In the genomic region with DNA sequence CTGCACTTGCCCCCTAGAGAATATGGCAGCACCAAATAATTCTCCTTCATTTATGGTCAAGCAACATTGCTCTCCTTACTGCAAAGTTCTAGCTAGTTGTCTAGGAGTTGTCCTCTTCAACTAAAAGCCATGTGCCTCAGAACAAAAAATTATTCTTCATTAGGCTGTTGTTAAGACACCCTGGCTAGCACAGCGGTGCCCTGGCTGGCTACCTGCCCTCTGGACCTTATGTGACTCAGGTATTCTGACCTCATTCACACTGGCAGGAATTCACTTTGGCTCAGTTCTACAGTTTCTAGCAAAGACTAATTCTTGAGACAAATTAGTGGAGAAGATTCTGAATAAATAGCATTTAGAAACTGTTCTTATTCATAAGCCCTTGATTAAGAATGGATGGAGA, we compare ENCODE assay signal across 30 cellular contexts.
DNase-seq lines count a peak whose midpoint lies in the region; ATAC-seq lines count a peak whose summit lies in the region.
"Had no signal": no experiment of that assay in that cellular context is flagged by ENCODE, and none has a peak within 500 bp of the region (broad histone marks: within the 10 kb centered on the region; RNA-seq: fewer than 3 reads in every experiment).

No MANE protein-coding gene starts in this region.

- no peaks in the 10 kb centered on the region for H3K9me3 ChIP-seq in MG63
- H3K9me3 ChIP-seq: BLaER1 treated with 17β-estradiol and CSF1 and Interleukin-3, amounts not matched to agents 10 nM and 100 nM had no signal

- DNase-seq in MG63, result peak; percentile 55
- peak; percentile 61 for DNase-seq in cerebellum (ENCODE audit: low spot score)
- DNase-seq in medulla oblongata (ENCODE audit: extremely low spot score), result peak; percentile 77
- no peak for DNase-seq in CD1c-positive myeloid dendritic cell (ENCODE audit: extremely low spot score)
- no peak for DNase-seq in epidermal melanocyte (ENCODE audit: insufficient read length, low spot score)
- DNase-seq: activated CD4-positive, alpha-beta memory T cell treated with anti-CD3 and anti-CD28 coated beads, Interleukin-2, amount 10 ng/mL, durations not matched to agents 7 days and 5 days; activated CD4-positive, alpha-beta T cell treated with anti-CD3 and anti-CD28 coated beads for 1 hour; activated CD8-positive, alpha-beta memory T cell treated with anti-CD3 and anti-CD28 coated beads, Interleukin-2, amount 50 U/mL, for 4 hours; activated naive CD4-positive, alpha-beta T cell treated with anti-CD3 and anti-CD28 coated beads, Interleukin-2, amount 10 ng/mL, durations not matched to agents 7 days and 5 days; brain microvascular endothelial cell; DMS53; GDM1; KG1; left colon; NCI-H1417; NCI-H2029; NCI-H526 treated with DMSO at 0.1 percent for 48 hours; NK-92 treated with Interleukin-12 subunit alpha and Interleukin-12 subunit beta, amount 100 ng/mL, for 24 hours; stimulated activated CD4-positive, alpha-beta T cell treated with anti-CD3 and anti-CD28 coated beads, Interleukin-12 subunit alpha, Interleukin-12 subunit beta, amount 100 ng/mL, for 4 hours; stimulated activated CD4-positive, alpha-beta T cell treated with anti-CD3 and anti-CD28 coated beads, Interleukin-2, amount 100 ng/mL, for 48 hours; T-helper 17 cell had no signal

- H3K36me3 ChIP-seq in MG63, result no peaks in the 10 kb centered on the region
- H3K36me3 ChIP-seq: BLaER1 treated with 17β-estradiol and CSF1 and Interleukin-3, amounts not matched to agents 10 nM and 100 nM; brain microvascular endothelial cell; neural progenitor cell had no signal

- no peak overlapping the region for H3K4me3 ChIP-seq in MG63
- H3K4me3 ChIP-seq: BLaER1 treated with 17β-estradiol and CSF1 and Interleukin-3, amounts not matched to agents 10 nM and 100 nM; dorsolateral prefrontal cortex; GM23338; neural progenitor cell had no signal

- ATAC-seq in HG03469 (IDR thresholded peaks at IDR 0.05; ENCODE audit: unreplicated experiment), result no peak
- ATAC-seq in GM18519 (IDR thresholded peaks at IDR 0.05; ENCODE audit: low FRiP score, unreplicated experiment), result no peak
- ATAC-seq: GM23338, left colon, Right ventricle myocardium inferior, sciatic nerve, SK-N-SH treated with all-trans-retinoic acid at 6 μM for 48 hours, T-helper 17 cell had no signal

- no peaks in the 10 kb centered on the region for H3K27me3 ChIP-seq in MG63
- H3K27me3 ChIP-seq: BLaER1 treated with 17β-estradiol and CSF1 and Interleukin-3, amounts not matched to agents 10 nM and 100 nM; brain microvascular endothelial cell; dorsolateral prefrontal cortex; neural progenitor cell had no signal

Comparison
In these comparisons a context has a peak if more than half of its experiments do, and no peak if none do; other contexts are left out.
1. DNase-seq: peak in MG63 (single experiment), cerebellum (single experiment) and medulla oblongata (single experiment); none in CD1c-positive myeloid dendritic cell (single experiment) and epidermal melanocyte (single experiment).